Comparison of ENCODE assay signal across 21 cellular contexts in genomic region chrX:152202886-152203285, GRCh38.
DNase-seq lines count a peak whose midpoint lies in the region; ATAC-seq, FAIRE-seq and TF ChIP-seq lines count a peak whose summit lies in the region.
"Had no signal": no experiment of that assay in that cellular context is flagged by ENCODE, and none has a peak within 500 bp of the region (broad histone marks: within the 10 kb centered on the region; RNA-seq: fewer than 3 reads in every experiment).

No MANE protein-coding gene starts in this region.

- H4K8ac ChIP-seq in H1 (ENCODE audit: extremely low read depth, insufficient read depth, low read length), result no peak overlapping the region

- H3K14ac ChIP-seq in H1 (ENCODE audit: insufficient read length), result no peak overlapping the region

- POLR2A ChIA-PET in H1 (lab: Charles Lee; ENCODE audit: partially characterized antibody), result no interaction called here

- no peak overlapping the region for H2BK5ac ChIP-seq in H1 (ENCODE audit: low read depth, low read length)

- DNase-seq in H7, result peak; percentile 22
- no peak for DNase-seq in H1 (ENCODE audit: low read depth in 1 of 2, low spot score in 2 of 2)
- peak; percentile 11 for DNase-seq in iPS-NIHi7 (ENCODE audit: extremely low spot score)
- no peak for DNase-seq in hippocampal formation (lab: John Stamatoyannopoulos, UW)
- DNase-seq: AML-193; Caco-2; CD4-positive, alpha-beta T cell; DMS79; GDM1; GM23248; IMR-90 had no signal

- no peak overlapping the region for H3K4me3 ChIP-seq in H7 (ENCODE audit: insufficient read depth, low read depth, low read length)
- H3K4me3 ChIP-seq in H1 (ENCODE audit: extremely low read depth in 1 of 4, insufficient read depth in 2 of 4, low read depth in 3 of 4, low read length in 4 of 4), result no peak overlapping the region
- H3K4me3 ChIP-seq: GM23248, HAP-1, K562 had no signal

- no peaks in the 10 kb centered on the region for H3K9me3 ChIP-seq in H1 (ENCODE audit: insufficient read depth in 2 of 2, low read depth in 1 of 2, low read length in 1 of 2)
- H3K9me3 ChIP-seq: Caco-2, HAP-1 had no signal

- no peak overlapping the region for H4K91ac ChIP-seq in H1 (replicated peaks; ENCODE audit: insufficient read length, low read length)

- H3K27ac ChIP-seq in H1 (ENCODE audit: low read depth, low read length), result no peak overlapping the region
- H3K27ac ChIP-seq: C4-2B, GM23248 had no signal

- no peaks in the 10 kb centered on the region for H3K4me1 ChIP-seq in H1 (replicated peaks in 1 of 4; ENCODE audit: control insufficient read depth in 3 of 4, insufficient read depth in 4 of 4, low read length in 3 of 4)
- H3K4me1 ChIP-seq: Caco-2, HAP-1 had no signal

- no peak overlapping the region for H3K23ac ChIP-seq in H1 (ENCODE audit: insufficient read length)

- no peak overlapping the region for H2BK120ac ChIP-seq in H1 (replicated peaks; ENCODE audit: low read depth, low read length)

- no peak overlapping the region for H2BK12ac ChIP-seq in H1 (ENCODE audit: low read depth, low read length)

- TF ChIP-seq CTCF in H1 (IDR thresholded peaks at IDR 0.05; ENCODE audit: control extremely low read depth in 1 of 3, insufficient read depth in 1 of 3, low read depth in 1 of 3, low read length in 3 of 3), result peak in 2 of 3 experiments; percentile 12 to 19; a peak in 2 of 4 replicates

- H3K36me3 ChIP-seq in H7 (replicated peaks; ENCODE audit: control insufficient read depth, insufficient read depth, low read length) (no peaks in the 10 kb centered on the region), H1 (ENCODE audit: control insufficient read depth in 2 of 4, insufficient read depth in 4 of 4, low read length in 3 of 4) (no peaks in the 10 kb centered on the region)
- H3K36me3 ChIP-seq: HAP-1 had no signal

- no peak overlapping the region for H2AK5ac ChIP-seq in H1 (ENCODE audit: low read depth, low read length)

- ATAC-seq in HG02610 (IDR thresholded peaks at IDR 0.05; ENCODE audit: unreplicated experiment) (no peak), HG03045 (IDR thresholded peaks at IDR 0.05; ENCODE audit: unreplicated experiment) (no peak)
- ATAC-seq: K562 had no signal

- H3K27me3 ChIP-seq in H7 (ENCODE audit: control insufficient read depth, insufficient read depth, low read length) (no peaks in the 10 kb centered on the region), H1 (replicated peaks in 1 of 4; ENCODE audit: control insufficient read depth in 3 of 4, extremely low read depth in 1 of 4, insufficient read depth in 3 of 4, low read length in 3 of 4) (no peaks in the 10 kb centered on the region)

- peak; percentile 66 for FAIRE-seq in H1 (lab: Jason Lieb, UNC)
- FAIRE-seq: A204.1, D721Med, GM12892, GM18507, HTR-8/SVneo, K562 had no signal

- no peak overlapping the region for H4K5ac ChIP-seq in H1 (ENCODE audit: insufficient read length, low read depth, low read length)

- H3K4me2 ChIP-seq in H1 (ENCODE audit: insufficient read depth in 1 of 2, low read depth in 2 of 2, low read length in 2 of 2), result no peak overlapping the region

- H2BK15ac ChIP-seq in H1 (ENCODE audit: low read length), result no peak overlapping the region

- no peaks in the 10 kb centered on the region for H4K20me1 ChIP-seq in H1 (replicated peaks in 1 of 2; ENCODE audit: control insufficient read depth in 1 of 2, insufficient read depth in 2 of 2, low read length in 2 of 2)

- no peak for TF ChIP-seq EP300 in H1 (IDR thresholded peaks at IDR 0.05; ENCODE audit: borderline replicate concordance in 1 of 2, low read depth in 2 of 2, low read length in 2 of 2)

- no peak overlapping the region for H2AFZ ChIP-seq in H1 (ENCODE audit: low read length)
- H2AFZ ChIP-seq: GM23248 had no signal

- H3K9ac ChIP-seq in H1 (replicated peaks in 1 of 4; ENCODE audit: extremely low read depth in 1 of 4, low read depth in 3 of 4, low read length in 3 of 4), result no peak overlapping the region
- H3K9ac ChIP-seq: GM23248 had no signal

- no peaks in the 10 kb centered on the region for H3K79me1 ChIP-seq in H1 (ENCODE audit: low read depth, low read length)

- no peak overlapping the region for H3K4ac ChIP-seq in H1 (replicated peaks; ENCODE audit: insufficient read length, low read depth, low read length)

- H3K18ac ChIP-seq in H1 (ENCODE audit: extremely low read depth, low read length), result no peak overlapping the region

- H3K23me2 ChIP-seq in H1 (ENCODE audit: low read depth, low read length), result no peaks in the 10 kb centered on the region

- TF ChIP-seq RAD21 in H1 (IDR thresholded peaks at IDR 0.05 in 1 of 2, conservative IDR thresholded peaks at IDR 0.05 in 1 of 2; ENCODE audit: low read depth in 2 of 2, low read length in 2 of 2), result peak; percentile 33 to 43

- TF ChIP-seq POLR2A in H1 (IDR thresholded peaks at IDR 0.05; ENCODE audit: control extremely low read depth in 1 of 2, low read depth in 2 of 2, low read length in 2 of 2), result no peak

- CTCF ChIA-PET in H1 (lab: Charles Lee; ENCODE audit: partially characterized antibody), result interaction anchor here (0.6 to 1.0 kb wide), 2 partner anchors 364 to 428 kb away, joined by 3 read pairs; no protein-coding TSS in a partner anchor

- no peak overlapping the region for H3K56ac ChIP-seq in H1 (replicated peaks; ENCODE audit: insufficient read length, low read depth, low read length)

- H2BK20ac ChIP-seq in H1 (ENCODE audit: low read length), result no peak overlapping the region

- H3K79me2 ChIP-seq in H1 (ENCODE audit: control insufficient read depth in 1 of 2, insufficient read depth in 2 of 2, low read length in 2 of 2), result no peaks in the 10 kb centered on the region

TF ChIP-seq in H1, 55 proteins besides CTCF, POLR2A, EP300 and RAD21 (continues in another document):
- no peak for TF ChIP-seq SAP30 (IDR thresholded peaks at IDR 0.05; ENCODE audit: insufficient read depth, insufficient replicate concordance, low read length)
- TF ChIP-seq HDAC6 (IDR thresholded peaks at IDR 0.05; ENCODE audit: low read depth, low read length), result no peak
- no peak for TF ChIP-seq CTBP2 (IDR thresholded peaks at IDR 0.05; ENCODE audit: borderline replicate concordance, insufficient read depth, insufficient read length, low read length)
- no peak for TF ChIP-seq YY1 (IDR thresholded peaks at IDR 0.05; ENCODE audit: low read depth, low read length)
- TF ChIP-seq RFX5 (IDR thresholded peaks at IDR 0.05; ENCODE audit: borderline replicate concordance, low read depth, low read length), result no peak
- TF ChIP-seq CHD1 (IDR thresholded peaks at IDR 0.05; ENCODE audit: low read depth, low read length), result no peak

Comparison
In these comparisons a context has a peak if more than half of its experiments do, and no peak if none do; other contexts are left out.
1. DNase-seq: peak in H7 (single experiment) and iPS-NIHi7 (single experiment); none in H1 (0 of 2) and hippocampal formation (0 of 2).